ENCODE assay signal across 1 cellular context in genomic region chr7:138267934-138268333, GRCh38.
TF ChIP-seq lines count a peak whose summit lies in the region.

No MANE protein-coding gene starts in this region.

TF ChIP-seq in K562, 482 proteins besides CTCF, POLR2A, EP300 and RAD21 (continued from another document):
- TF ChIP-seq, protein P1, sequence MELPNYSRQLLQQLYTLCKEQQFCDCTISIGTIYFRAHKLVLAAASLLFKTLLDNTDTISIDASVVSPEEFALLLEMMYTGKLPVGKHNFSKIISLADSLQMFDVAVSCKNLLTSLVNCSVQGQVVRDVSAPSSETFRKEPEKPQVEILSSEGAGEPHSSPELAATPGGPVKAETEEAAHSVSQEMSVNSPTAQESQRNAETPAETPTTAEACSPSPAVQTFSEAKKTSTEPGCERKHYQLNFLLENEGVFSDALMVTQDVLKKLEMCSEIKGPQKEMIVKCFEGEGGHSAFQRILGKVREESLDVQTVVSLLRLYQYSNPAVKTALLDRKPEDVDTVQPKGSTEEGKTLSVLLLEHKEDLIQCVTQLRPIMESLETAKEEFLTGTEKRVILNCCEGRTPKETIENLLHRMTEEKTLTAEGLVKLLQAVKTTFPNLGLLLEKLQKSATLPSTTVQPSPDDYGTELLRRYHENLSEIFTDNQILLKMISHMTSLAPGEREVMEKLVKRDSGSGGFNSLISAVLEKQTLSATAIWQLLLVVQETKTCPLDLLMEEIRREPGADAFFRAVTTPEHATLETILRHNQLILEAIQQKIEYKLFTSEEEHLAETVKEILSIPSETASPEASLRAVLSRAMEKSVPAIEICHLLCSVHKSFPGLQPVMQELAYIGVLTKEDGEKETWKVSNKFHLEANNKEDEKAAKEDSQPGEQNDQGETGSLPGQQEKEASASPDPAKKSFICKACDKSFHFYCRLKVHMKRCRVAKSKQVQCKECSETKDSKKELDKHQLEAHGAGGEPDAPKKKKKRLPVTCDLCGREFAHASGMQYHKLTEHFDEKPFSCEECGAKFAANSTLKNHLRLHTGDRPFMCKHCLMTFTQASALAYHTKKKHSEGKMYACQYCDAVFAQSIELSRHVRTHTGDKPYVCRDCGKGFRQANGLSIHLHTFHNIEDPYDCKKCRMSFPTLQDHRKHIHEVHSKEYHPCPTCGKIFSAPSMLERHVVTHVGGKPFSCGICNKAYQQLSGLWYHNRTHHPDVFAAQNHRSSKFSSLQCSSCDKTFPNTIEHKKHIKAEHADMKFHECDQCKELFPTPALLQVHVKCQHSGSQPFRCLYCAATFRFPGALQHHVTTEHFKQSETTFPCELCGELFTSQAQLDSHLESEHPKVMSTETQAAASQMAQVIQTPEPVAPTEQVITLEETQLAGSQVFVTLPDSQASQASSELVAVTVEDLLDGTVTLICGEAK (IDR thresholded peaks at IDR 0.05), result no peak
- TF ChIP-seq, protein P1 (CRISPR knock-in tag; IDR thresholded peaks at IDR 0.05), result no peak
- TF ChIP-seq NR3C1 (CRISPR knock-in tag; IDR thresholded peaks at IDR 0.05) (no peak), CBX2 (IDR thresholded peaks at IDR 0.05; ENCODE audit: insufficient read depth, low read length, poor library complexity, severe bottlenecking) (no peak), ZC3H11A (IDR thresholded peaks at IDR 0.05; ENCODE audit: low read depth, low read length) (no peak), ZNF75A (CRISPR knock-in tag; IDR thresholded peaks at IDR 0.05) (no peak), CBX8 (IDR thresholded peaks at IDR 0.05; ENCODE audit: borderline replicate concordance, extremely low read depth, low read depth, low read length, poor library complexity, severe bottlenecking) (no peak), PHF21A (IDR thresholded peaks at IDR 0.05; ENCODE audit: borderline replicate concordance, low read depth) (no peak), PHB (CRISPR knock-in tag; IDR thresholded peaks at IDR 0.05) (no peak)
- TF ChIP-seq, protein P2, sequence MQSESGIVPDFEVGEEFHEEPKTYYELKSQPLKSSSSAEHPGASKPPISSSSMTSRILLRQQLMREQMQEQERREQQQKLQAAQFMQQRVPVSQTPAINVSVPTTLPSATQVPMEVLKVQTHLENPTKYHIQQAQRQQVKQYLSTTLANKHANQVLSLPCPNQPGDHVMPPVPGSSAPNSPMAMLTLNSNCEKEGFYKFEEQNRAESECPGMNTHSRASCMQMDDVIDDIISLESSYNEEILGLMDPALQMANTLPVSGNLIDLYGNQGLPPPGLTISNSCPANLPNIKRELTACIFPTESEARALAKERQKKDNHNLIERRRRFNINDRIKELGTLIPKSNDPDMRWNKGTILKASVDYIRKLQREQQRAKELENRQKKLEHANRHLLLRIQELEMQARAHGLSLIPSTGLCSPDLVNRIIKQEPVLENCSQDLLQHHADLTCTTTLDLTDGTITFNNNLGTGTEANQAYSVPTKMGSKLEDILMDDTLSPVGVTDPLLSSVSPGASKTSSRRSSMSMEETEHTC (IDR thresholded peaks at IDR 0.05), result no peak
